ENCODE assay signal across 18 cellular contexts in genomic region chr1:84600796-84601195, GRCh38. TPM values are rescaled to one million over a fixed set of nuclear protein-coding genes. Genes with fewer than 3 reads are reported as not detected.
A peak's percentile ranks its signal among the peaks of the same experiment; 100 is the strongest.
DNase-seq lines count a peak whose midpoint lies in the region; ATAC-seq and TF ChIP-seq lines count a peak whose summit lies in the region.
"Had no signal": no experiment of that assay in that cellular context is flagged by ENCODE, and none has a peak within 500 bp of the region (broad histone marks: within the 10 kb centered on the region; RNA-seq: fewer than 3 reads in every experiment).

No MANE protein-coding gene starts in this region.

- H3K27me3 Mint-ChIP-seq in stimulated activated naive B cell treated with anti-CD40 and anti-IgM and Interleukin-4, amounts not matched to agents 10 μg/mL and 1 μg/mL and 100 μg/mL, for 72 hours: peaks cover 4 to 12% of the 10 kb centered on the region in 2 donors
- H3K27me3 Mint-ChIP-seq: B cell; CD4-positive, CD25-positive, alpha-beta regulatory T cell had no signal

- H3K36me3 ChIP-seq in IMR-90 (ENCODE audit: control insufficient read depth, insufficient read depth, low read length) (no peaks in the 10 kb centered on the region), ascending aorta (no peaks in the 10 kb centered on the region), mesenchymal stem cell (ENCODE audit: control insufficient read depth in 1 of 2, insufficient read depth in 2 of 2, low read depth in 1 of 2, low read length in 2 of 2) (no peaks in the 10 kb centered on the region)
- H3K36me3 ChIP-seq: MG63 had no signal

- peak overlapping the region; percentile 44 for H2AK9ac ChIP-seq in IMR-90 (replicated peaks; ENCODE audit: low read depth, low read length, poor library complexity)

- H3K4ac ChIP-seq in IMR-90 (ENCODE audit: low read depth, low read length) (peak overlapping the region; percentile 80), mesenchymal stem cell (ENCODE audit: low read depth in 1 of 2, low read length in 2 of 2) (peak overlapping the region in 1 of 2 experiments; percentile 37)

- H3K4me1 Mint-ChIP-seq in stimulated activated naive B cell treated with anti-CD40 and anti-IgM and Interleukin-4, amounts not matched to agents 10 μg/mL and 1 μg/mL and 100 μg/mL, for 72 hours: peaks cover 20 to 22% of the 10 kb centered on the region in 2 donors

- no peak overlapping the region for H3K4me3 ChIP-seq in IMR-90 (ENCODE audit: insufficient read depth, low read depth, low read length)
- no peak overlapping the region for H3K4me3 ChIP-seq in ascending aorta
- H3K4me3 ChIP-seq in mesenchymal stem cell (ENCODE audit: insufficient read depth in 1 of 2, low read depth in 1 of 2, low read length in 2 of 2): no peak overlapping the region
- H3K4me3 ChIP-seq: MG63 had no signal

- H3K23ac ChIP-seq in IMR-90 (ENCODE audit: low read depth, low read length) (peak overlapping the region; percentile 38; the same call in 1 of the 2 replicates), mesenchymal stem cell (ENCODE audit: low read length in 2 of 2) (no peak overlapping the region)

- peak overlapping the region; percentile 89; the same call in 1 of the 2 replicates for H2BK20ac ChIP-seq in IMR-90 (ENCODE audit: low read depth, low read length)

- TF ChIP-seq CTCF in IMR-90 (conservative IDR thresholded peaks at IDR 0.05; ENCODE audit: low read depth, low read length) (no peak), ascending aorta (IDR thresholded peaks at IDR 0.05) (no peak)

- peak overlapping the region; percentile 88; the same call in 1 of the 3 replicates for H2BK15ac ChIP-seq in IMR-90 (ENCODE audit: low read depth, low read length)
- peak overlapping the region; percentile 18 for H2BK15ac ChIP-seq in mesenchymal stem cell (ENCODE audit: low read depth, poor library complexity, severe bottlenecking)

- H3K18ac ChIP-seq in IMR-90 (ENCODE audit: low read depth, low read length) (0 out of 2 replicates have a peak overlapping the region, but pooled peaks have one; percentile 0), mesenchymal stem cell (ENCODE audit: low read depth in 1 of 2, low read length in 2 of 2) (peak overlapping the region in 1 of 2 experiments; percentile 68)

- peaks cover 4% of the 10 kb centered on the region for H3K9me3 ChIP-seq in IMR-90 (ENCODE audit: control insufficient read depth, insufficient read depth, low read length)
- H3K9me3 ChIP-seq in ascending aorta: no peaks in the 10 kb centered on the region
- no peaks in the 10 kb centered on the region for H3K9me3 ChIP-seq in mesenchymal stem cell (ENCODE audit: control insufficient read depth, low read length)
- H3K9me3 ChIP-seq: MG63 had no signal

- peaks cover 16 to 25% of the 10 kb centered on the region in 2 donors for H3K36me3 Mint-ChIP-seq in stimulated activated naive B cell treated with anti-CD40 and anti-IgM and Interleukin-4, amounts not matched to agents 10 μg/mL and 1 μg/mL and 100 μg/mL, for 72 hours

- peak overlapping the region; percentile 48 for H3K27ac Mint-ChIP-seq in stimulated activated naive B cell treated with anti-CD40 and anti-IgM and Interleukin-4, amounts not matched to agents 10 μg/mL and 1 μg/mL and 100 μg/mL, for 72 hours
- H3K27ac Mint-ChIP-seq: B cell; CD4-positive, CD25-positive, alpha-beta regulatory T cell had no signal

- peak overlapping the region; percentile 64 for H2AFZ ChIP-seq in IMR-90 (replicated peaks; ENCODE audit: low read length, poor library complexity)
- H2AFZ ChIP-seq in mesenchymal stem cell (ENCODE audit: low read depth, low read length): no peak overlapping the region

- H2AK5ac ChIP-seq in IMR-90 (ENCODE audit: low read depth, low read length) (peak overlapping the region; percentile 66), mesenchymal stem cell (ENCODE audit: low read length, severe bottlenecking) (no peak overlapping the region)

- no peak overlapping the region for H4K5ac ChIP-seq in IMR-90 (ENCODE audit: low read depth, low read length)

- intact Hi-C loops in IMR-90 (cut with micrococcal nuclease) (no loop called here), ascending aorta (cut with DNase I) (loop anchor here (5.0 to 10.0 kb wide), 3 partner anchors 46 to 598 kb away; no protein-coding TSS in a partner anchor)

- H3K4me2 ChIP-seq in IMR-90 (ENCODE audit: low read depth, low read length): no peak overlapping the region
- no peak overlapping the region for H3K4me2 ChIP-seq in mesenchymal stem cell (ENCODE audit: low read length, poor library complexity, severe bottlenecking)

- H3K9me3 Mint-ChIP-seq in stimulated activated naive B cell treated with anti-CD40 and anti-IgM and Interleukin-4, amounts not matched to agents 10 μg/mL and 1 μg/mL and 100 μg/mL, for 72 hours: peaks cover 13 to 21% of the 10 kb centered on the region in 2 donors

- in situ Hi-C loops in IMR-90 (cut with MboI; ENCODE audit: low sequenced_read_pairs): loop anchor here (25.0 kb wide), 2 partner anchors 337 to 463 kb away; partner anchors contain the start of gene PRKACB

- H2BK5ac ChIP-seq in IMR-90 (ENCODE audit: low read depth, low read length, poor library complexity, severe bottlenecking) (peak overlapping the region; percentile 22), mesenchymal stem cell (ENCODE audit: low read depth, low read length, poor library complexity, severe bottlenecking) (no peak overlapping the region)

- H2BK12ac ChIP-seq in mesenchymal stem cell (ENCODE audit: low read length in 2 of 2): peak overlapping the region in 1 of 2 experiments; percentile 88

- H3K56ac ChIP-seq in IMR-90 (ENCODE audit: extremely low read depth, insufficient read depth, low read length): no peak overlapping the region

- BruUV-seq in IMR-90 (replicated peaks; lab: Mats Ljungman, UMichigan): no TSS peak

- peak overlapping the region; percentile 31; the same call in 1 of the 2 replicates for H3K14ac ChIP-seq in IMR-90 (replicated peaks; ENCODE audit: low read depth, low read length)
- H3K14ac ChIP-seq in mesenchymal stem cell (ENCODE audit: low read length in 2 of 2): no peak overlapping the region

- H3K4me1 ChIP-seq in IMR-90 (ENCODE audit: control insufficient read depth, insufficient read depth, low read length) (peaks cover 21% of the 10 kb centered on the region), ascending aorta (peaks cover 9 to 18% of the 10 kb centered on the region in 2 donors), mesenchymal stem cell (ENCODE audit: control insufficient read depth, insufficient read depth, low read depth, low read length) (peaks cover 3% of the 10 kb centered on the region)

- H3K27me3 ChIP-seq in IMR-90 (ENCODE audit: control insufficient read depth, insufficient read depth, low read length): no peaks in the 10 kb centered on the region
- H3K27me3 ChIP-seq in ascending aorta: no peaks in the 10 kb centered on the region
- H3K27me3 ChIP-seq in mesenchymal stem cell (ENCODE audit: control insufficient read depth in 1 of 2, insufficient read depth in 1 of 2, low read length in 2 of 2): no peaks in the 10 kb centered on the region
- H3K27me3 ChIP-seq: MG63 had no signal

- H3K4me3 Mint-ChIP-seq in stimulated activated naive B cell treated with anti-CD40 and anti-IgM and Interleukin-4, amounts not matched to agents 10 μg/mL and 1 μg/mL and 100 μg/mL, for 72 hours: no peak overlapping the region
- H3K4me3 Mint-ChIP-seq: B cell; CD4-positive, CD25-positive, alpha-beta regulatory T cell had no signal

- CTCF ChIA-PET in IMR-90 (lab: Yijun Ruan, JAX): no interaction called here

- POLR2A ChIA-PET in IMR-90 (lab: Charles Lee; ENCODE audit: unreplicated experiment): no interaction called here

- H4K8ac ChIP-seq in IMR-90 (ENCODE audit: low read depth in 2 of 2, low read length in 2 of 2) (peak overlapping the region in 1 of 2 experiments; percentile 33; a peak in 1 of 4 replicates), mesenchymal stem cell (ENCODE audit: low read length) (peak overlapping the region; percentile 39)

- dilution Hi-C loops in IMR-90 (cut with HindIII; ENCODE audit: low sequenced_read_pairs, unreplicated experiment): no loop called here

- 40% methylated on average over 1 of the region's 5 CpGs; no CpG with 5 or more reads in 1 of the 2 experiments for WGBS in IMR-90 (ENCODE audit: extremely low coverage in 2 of 2, insufficient read length in 1 of 2), 2 experiments
- WGBS in mesenchymal stem cell: 78% methylated on average over 5 of the region's 5 CpGs

- H3K27ac ChIP-seq in IMR-90 (ENCODE audit: insufficient read depth, low read length): no peak overlapping the region
- H3K27ac ChIP-seq in ascending aorta: peak overlapping the region; percentile 87 to 91
- H3K27ac ChIP-seq in mesenchymal stem cell (ENCODE audit: low read length, poor library complexity, severe bottlenecking): no peak overlapping the region

- peak overlapping the region; percentile 75 for H4K91ac ChIP-seq in IMR-90 (ENCODE audit: insufficient read depth, low read depth, low read length)
- H4K91ac ChIP-seq in mesenchymal stem cell (ENCODE audit: low read length): no peak overlapping the region

- no peaks in the 10 kb centered on the region for H4K20me1 ChIP-seq in IMR-90 (ENCODE audit: insufficient read depth, low read length)

- no peak for TF ChIP-seq RAD21 in IMR-90 (IDR thresholded peaks at IDR 0.05; ENCODE audit: low read length)

- no peak for DNase-seq in IMR-90
- DNase-seq in ascending aorta (ENCODE audit: low spot score in 2 of 2): no peak
- no peak for DNase-seq in mesenchymal stem cell
- DNase-seq in stimulated activated naive B cell treated with anti-CD40 and anti-IgM and Interleukin-4, amounts not matched to agents 10 μg/mL and 1 μg/mL and 100 μg/mL, for 72 hours: no peak
- DNase-seq: CD4-positive, CD25-positive, alpha-beta regulatory T cell; EL; GOT3; Karpas-422; MG63; NCI-H1092 treated with DMSO at 0.1 percent for 48 hours; NCI-H2107; NCI-H345; NCI-H526 treated with DMSO at 0.1 percent for 48 hours; RPMI8226 had no signal

- peak overlapping the region; percentile 92 for H2BK120ac ChIP-seq in IMR-90 (ENCODE audit: low read depth, low read length)
- no peak overlapping the region for H2BK120ac ChIP-seq in mesenchymal stem cell (ENCODE audit: low read depth, low read length)

- H3K9ac ChIP-seq in IMR-90 (ENCODE audit: low read depth, low read length): no peak overlapping the region
- H3K9ac ChIP-seq in mesenchymal stem cell (ENCODE audit: low read length): no peak overlapping the region

- TF ChIP-seq POLR2A in IMR-90 (IDR thresholded peaks at IDR 0.05; ENCODE audit: low read depth, low read length): no peak

- H3K9me1 ChIP-seq in IMR-90 (ENCODE audit: insufficient read depth, low read length): peaks cover 16% of the 10 kb centered on the region

- no peak for ATAC-seq in IMR-90 (ENCODE audit: low read depth)
- ATAC-seq in stimulated activated naive B cell treated with anti-CD40 and anti-IgM and Interleukin-4, amounts not matched to agents 10 μg/mL and 1 μg/mL and 100 μg/mL, for 72 hours (replicated peaks): no peak
- ATAC-seq in GM19035 (IDR thresholded peaks at IDR 0.05; ENCODE audit: unreplicated experiment): no peak
- ATAC-seq in HG02759 (IDR thresholded peaks at IDR 0.05; ENCODE audit: unreplicated experiment): no peak
- no peak for ATAC-seq in HG03139 (IDR thresholded peaks at IDR 0.05; ENCODE audit: unreplicated experiment)

- H3K79me1 ChIP-seq in IMR-90 (ENCODE audit: low read depth in 1 of 2, low read length in 2 of 2) (no peaks in the 10 kb centered on the region), mesenchymal stem cell (replicated peaks; ENCODE audit: low read length, poor library complexity, severe bottlenecking) (no peaks in the 10 kb centered on the region)

RNA-seq across cellular contexts. Expression of gene CTBS, which starts 26.6 kb away (rescaled TPM):
- total RNA-seq in IMR-90 (2012; rRNA removed): 5.9 and 8.1 TPM in 2 replicates
- 9.8 and 12.4 TPM in 2 replicates for polyA plus RNA-seq in IMR-90 (2012; rRNA removed)
- polyA plus RNA-seq in IMR-90 (2012; cell fraction: cytosol; rRNA removed): 2.6 and 3.8 TPM in 2 replicates
- polyA plus RNA-seq in IMR-90 (2012; cell fraction: nucleus; rRNA removed; ENCODE audit: low replicate concordance): 1.3 and 6.1 TPM in 2 replicates
- total RNA-seq in ascending aorta: 14.5 TPM
- polyA plus RNA-seq in mesenchymal stem cell (2013, experiment 1 of 2): 22.5 TPM
- polyA plus RNA-seq in mesenchymal stem cell (2013, experiment 2 of 2): 24.9 TPM

Comparison
In these comparisons a context has a peak if more than half of its experiments do, and no peak if none do; other contexts are left out.
1. H3K27ac ChIP-seq: peak in ascending aorta (2 of 2); none in IMR-90 (single experiment) and mesenchymal stem cell (single experiment).